18 cellular contexts compared by ENCODE assay signal in the genomic region with DNA sequence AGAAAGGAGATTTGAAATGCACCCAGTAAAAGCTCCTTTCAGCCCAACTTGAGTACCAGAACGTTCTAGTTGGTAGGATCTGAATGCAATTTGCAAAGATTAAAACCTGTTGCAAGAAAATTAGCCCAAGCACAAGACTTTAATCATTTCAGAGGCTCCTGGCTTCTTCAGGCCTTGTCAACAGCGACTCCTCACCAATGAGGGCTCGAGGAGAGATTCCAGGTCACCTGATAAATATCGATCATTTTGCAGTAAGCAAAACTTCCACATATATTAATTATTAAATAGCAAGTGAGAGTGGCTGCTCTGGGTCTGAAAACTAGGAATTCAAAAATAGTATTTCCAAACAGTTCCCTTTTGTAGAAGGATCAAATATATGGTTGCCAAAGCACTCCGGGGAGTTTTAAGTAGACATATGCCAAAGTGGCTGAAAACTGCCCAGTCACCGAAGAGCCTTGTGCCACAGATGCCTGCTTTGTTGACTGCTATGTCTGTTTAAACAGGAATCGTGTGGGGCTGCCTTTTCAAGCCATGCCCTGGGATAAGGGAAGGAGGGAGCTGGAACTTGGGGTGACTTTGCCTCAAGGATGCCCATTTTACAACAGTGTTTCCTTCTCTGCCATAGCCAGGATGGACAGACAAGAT.
"Had no signal": no experiment of that assay in that cellular context is flagged by ENCODE, and none has a peak within 500 bp of the region (broad histone marks: within the 10 kb centered on the region; RNA-seq: fewer than 3 reads in every experiment).

No MANE protein-coding gene starts in this region.

- H3K27ac ChIP-seq: epithelial cell of prostate, esophagus squamous epithelium, spleen, suprapubic skin, transverse colon had no signal

- H3K4me1 ChIP-seq: esophagus squamous epithelium, suprapubic skin, transverse colon had no signal

- H3K27me3 ChIP-seq: esophagus squamous epithelium, suprapubic skin, transverse colon had no signal

- ATAC-seq: activated CD8-positive, alpha-beta T cell treated with anti-CD3 and anti-CD28 coated beads for 36 hours; activated naive CD4-positive, alpha-beta T cell treated with anti-CD3 and anti-CD28 coated beads, Interleukin-2, amount 50 U/mL, for 72 hours; left cardiac atrium; natural killer cell; right cardiac atrium; WTC11 had no signal

- H3K4me3 ChIP-seq: esophagus squamous epithelium, spleen, suprapubic skin, transverse colon had no signal

- DNase-seq: activated CD4-positive, alpha-beta T cell treated with anti-CD3 and anti-CD28 coated beads, Interleukin-2, amount 50 U/mL, for 1 hour; activated CD8-positive, alpha-beta T cell treated with anti-CD3 and anti-CD28 coated beads for 36 hours; activated T-cell treated with anti-CD3 and anti-CD28 coated beads, Interleukin-2, amount 50 U/mL, for 48 hours; esophagus squamous epithelium; glutamatergic neuron; left cardiac atrium; mammary epithelial cell; natural killer cell; posterior cingulate gyrus; right cardiac atrium; spleen; stimulated activated naive CD4-positive, alpha-beta T cell; T-helper 2 cell; transverse colon had no signal

- H3K36me3 ChIP-seq: esophagus squamous epithelium, spleen, transverse colon had no signal

- H3K9me3 ChIP-seq: esophagus squamous epithelium, spleen, suprapubic skin, transverse colon had no signal
